Comparison of ENCODE assay signal across 8 cellular contexts in genomic region chr5:60668715-60669304, GRCh38. TPM values are rescaled to one million over a fixed set of nuclear protein-coding genes. Genes with fewer than 3 reads are reported as not detected.
DNase-seq lines count a peak whose midpoint lies in the region; ATAC-seq, FAIRE-seq and TF ChIP-seq lines count a peak whose summit lies in the region.

No MANE protein-coding gene starts in this region.

- ATAC-seq in right lobe of liver (no peak), HG03135 (IDR thresholded peaks at IDR 0.05; ENCODE audit: unreplicated experiment) (no peak), HG03439 (IDR thresholded peaks at IDR 0.05; ENCODE audit: unreplicated experiment) (no peak), left lobe of liver (no peak)

- H3K4me1 ChIP-seq in right lobe of liver = peaks cover 0 to 32% (median 8%) of the 10 kb centered on the region in 4 donors

- H3K4me3 ChIP-seq in astrocyte of the cerebellum (ENCODE audit: low read depth, low read length) = no peak overlapping the region
- no peak overlapping the region for H3K4me3 ChIP-seq in right lobe of liver
- no peak overlapping the region for H3K4me3 ChIP-seq in H7 (ENCODE audit: insufficient read depth, low read depth, low read length)

- in situ Hi-C loops in astrocyte of the cerebellum (cut with HindIII; ENCODE audit: low sequenced_read_pairs) = no loop called here

- intact Hi-C loops in right lobe of liver (cut with DNase I) = no loop called here

- H3K27ac ChIP-seq in right lobe of liver = no peak overlapping the region

- no peak for FAIRE-seq in HTR-8/SVneo (lab: Jason Lieb, UNC)

- TF ChIP-seq CTCF in astrocyte of the cerebellum (IDR thresholded peaks at IDR 0.05; ENCODE audit: low read depth, low read length, missing control alignments) = peak; percentile 28
- peak; percentile 44 to 68 (median 66) for TF ChIP-seq CTCF in right lobe of liver (IDR thresholded peaks at IDR 0.05)

- H3K27me3 ChIP-seq in right lobe of liver (no peaks in the 10 kb centered on the region), H7 (ENCODE audit: control insufficient read depth, insufficient read depth, low read length) (no peaks in the 10 kb centered on the region)

- no peaks in the 10 kb centered on the region for H3K9me3 ChIP-seq in right lobe of liver

- TF ChIP-seq POLR2A in right lobe of liver (IDR thresholded peaks at IDR 0.05) = no peak

- H3K36me3 ChIP-seq in right lobe of liver (no peaks in the 10 kb centered on the region), H7 (replicated peaks; ENCODE audit: control insufficient read depth, insufficient read depth, low read length) (no peaks in the 10 kb centered on the region)

- DNase-seq in DMS114 treated with DMSO at 0.1 percent for 48 hours (lab: John Stamatoyannopoulos, UW; ENCODE audit: unreplicated experiment) = peak; percentile 13
- peak; percentile 21 for DNase-seq in HTR-8/SVneo (ENCODE audit: insufficient read length, low spot score)
- DNase-seq in astrocyte of the cerebellum (ENCODE audit: low read depth) = peak; percentile 31
- no peak for DNase-seq in right lobe of liver
- no peak for DNase-seq in H7
- DNase-seq in left lobe of liver (ENCODE audit: low spot score) = no peak

RNA-seq across cellular contexts. Expression of gene DEPDC1B, which starts 31.2 kb away (rescaled TPM):
- total RNA-seq in right lobe of liver (under 1 TPM in 5 of 6 experiments, not detected in 1; 0.15 to 0.98 (median 0.47) TPM), left lobe of liver (0.23 TPM)
- 38.7 and 43.4 TPM in 2 replicates for total RNA-seq in H7 (2014; rRNA removed; shearing (Covaris generic))

Comparison
In these comparisons a context has a peak if more than half of its experiments do, and no peak if none do; other contexts are left out.
1. DNase-seq: peak in DMS114 treated with DMSO at 0.1 percent for 48 hours (single experiment), HTR-8/SVneo (single experiment) and astrocyte of the cerebellum (single experiment); none in right lobe of liver (0 of 3), H7 (single experiment) and left lobe of liver (single experiment).
2. RNA of gene DEPDC1B, which starts 31.2 kb away (total RNA-seq): 38.7 to 43.4 TPM in H7; 0.15 to 0.98 TPM in right lobe of liver and 0.23 TPM in left lobe of liver (single experiment); every median in the first group is over 10 times any median in the second.